Comparison of ENCODE assay signal across 1 cellular context in the genomic region with DNA sequence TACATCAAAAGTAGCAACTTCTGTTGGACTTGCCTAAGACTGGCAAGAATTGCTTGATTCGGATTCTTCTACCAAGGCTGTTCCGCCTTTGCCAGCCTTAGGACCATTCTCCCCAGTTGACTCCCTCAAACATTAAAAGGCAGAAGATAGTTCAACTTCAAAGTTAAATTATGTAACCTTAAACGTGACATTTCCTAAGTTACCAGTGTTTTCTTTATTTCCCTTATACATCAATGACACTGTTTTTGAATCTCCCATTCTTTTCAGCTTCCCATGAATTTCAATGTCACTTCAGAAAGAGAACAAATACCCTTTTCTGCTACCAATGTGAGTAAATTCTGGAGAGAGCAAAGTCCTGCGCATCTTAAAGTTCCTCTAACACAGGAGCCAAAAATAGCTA.
TF ChIP-seq lines count a peak whose summit lies in the region.

No MANE protein-coding gene starts in this region.

TF ChIP-seq in HepG2, 621 proteins besides CTCF, POLR2A, EP300 and RAD21 (continued from another document):
- TF ChIP-seq, protein P1, sequence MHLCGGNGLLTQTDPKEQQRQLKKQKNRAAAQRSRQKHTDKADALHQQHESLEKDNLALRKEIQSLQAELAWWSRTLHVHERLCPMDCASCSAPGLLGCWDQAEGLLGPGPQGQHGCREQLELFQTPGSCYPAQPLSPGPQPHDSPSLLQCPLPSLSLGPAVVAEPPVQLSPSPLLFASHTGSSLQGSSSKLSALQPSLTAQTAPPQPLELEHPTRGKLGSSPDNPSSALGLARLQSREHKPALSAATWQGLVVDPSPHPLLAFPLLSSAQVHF (CRISPR knock-in tag; IDR thresholded peaks at IDR 0.05), result no peak
- TF ChIP-seq ZNF253 (CRISPR knock-in tag; IDR thresholded peaks at IDR 0.05; ENCODE audit: borderline replicate concordance), result no peak
- TF ChIP-seq, protein P2, sequence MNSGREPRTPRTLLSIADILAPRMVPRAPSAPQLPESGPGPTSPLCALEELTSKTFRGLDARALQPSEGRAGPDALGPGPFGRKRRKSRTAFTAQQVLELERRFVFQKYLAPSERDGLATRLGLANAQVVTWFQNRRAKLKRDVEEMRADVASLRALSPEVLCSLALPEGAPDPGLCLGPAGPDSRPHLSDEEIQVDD (CRISPR knock-in tag; IDR thresholded peaks at IDR 0.05; ENCODE audit: borderline replicate concordance), result no peak
- TF ChIP-seq, protein P3, sequence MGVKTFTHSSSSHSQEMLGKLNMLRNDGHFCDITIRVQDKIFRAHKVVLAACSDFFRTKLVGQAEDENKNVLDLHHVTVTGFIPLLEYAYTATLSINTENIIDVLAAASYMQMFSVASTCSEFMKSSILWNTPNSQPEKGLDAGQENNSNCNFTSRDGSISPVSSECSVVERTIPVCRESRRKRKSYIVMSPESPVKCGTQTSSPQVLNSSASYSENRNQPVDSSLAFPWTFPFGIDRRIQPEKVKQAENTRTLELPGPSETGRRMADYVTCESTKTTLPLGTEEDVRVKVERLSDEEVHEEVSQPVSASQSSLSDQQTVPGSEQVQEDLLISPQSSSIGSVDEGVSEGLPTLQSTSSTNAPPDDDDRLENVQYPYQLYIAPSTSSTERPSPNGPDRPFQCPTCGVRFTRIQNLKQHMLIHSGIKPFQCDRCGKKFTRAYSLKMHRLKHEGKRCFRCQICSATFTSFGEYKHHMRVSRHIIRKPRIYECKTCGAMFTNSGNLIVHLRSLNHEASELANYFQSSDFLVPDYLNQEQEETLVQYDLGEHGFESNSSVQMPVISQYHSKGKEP (CRISPR knock-in tag; IDR thresholded peaks at IDR 0.05), result no peak
- no peak for TF ChIP-seq GPN1 (CRISPR knock-in tag; IDR thresholded peaks at IDR 0.05; ENCODE audit: borderline replicate concordance)
- TF ChIP-seq, protein P4, sequence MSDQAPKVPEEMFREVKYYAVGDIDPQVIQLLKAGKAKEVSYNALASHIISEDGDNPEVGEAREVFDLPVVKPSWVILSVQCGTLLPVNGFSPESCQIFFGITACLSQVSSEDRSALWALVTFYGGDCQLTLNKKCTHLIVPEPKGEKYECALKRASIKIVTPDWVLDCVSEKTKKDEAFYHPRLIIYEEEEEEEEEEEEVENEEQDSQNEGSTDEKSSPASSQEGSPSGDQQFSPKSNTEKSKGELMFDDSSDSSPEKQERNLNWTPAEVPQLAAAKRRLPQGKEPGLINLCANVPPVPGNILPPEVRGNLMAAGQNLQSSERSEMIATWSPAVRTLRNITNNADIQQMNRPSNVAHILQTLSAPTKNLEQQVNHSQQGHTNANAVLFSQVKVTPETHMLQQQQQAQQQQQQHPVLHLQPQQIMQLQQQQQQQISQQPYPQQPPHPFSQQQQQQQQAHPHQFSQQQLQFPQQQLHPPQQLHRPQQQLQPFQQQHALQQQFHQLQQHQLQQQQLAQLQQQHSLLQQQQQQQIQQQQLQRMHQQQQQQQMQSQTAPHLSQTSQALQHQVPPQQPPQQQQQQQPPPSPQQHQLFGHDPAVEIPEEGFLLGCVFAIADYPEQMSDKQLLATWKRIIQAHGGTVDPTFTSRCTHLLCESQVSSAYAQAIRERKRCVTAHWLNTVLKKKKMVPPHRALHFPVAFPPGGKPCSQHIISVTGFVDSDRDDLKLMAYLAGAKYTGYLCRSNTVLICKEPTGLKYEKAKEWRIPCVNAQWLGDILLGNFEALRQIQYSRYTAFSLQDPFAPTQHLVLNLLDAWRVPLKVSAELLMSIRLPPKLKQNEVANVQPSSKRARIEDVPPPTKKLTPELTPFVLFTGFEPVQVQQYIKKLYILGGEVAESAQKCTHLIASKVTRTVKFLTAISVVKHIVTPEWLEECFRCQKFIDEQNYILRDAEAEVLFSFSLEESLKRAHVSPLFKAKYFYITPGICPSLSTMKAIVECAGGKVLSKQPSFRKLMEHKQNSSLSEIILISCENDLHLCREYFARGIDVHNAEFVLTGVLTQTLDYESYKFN (CRISPR knock-in tag; conservative IDR thresholded peaks at IDR 0.05), result peak; percentile 32; the same call in 1 of the 2 replicates
- TF ChIP-seq, protein P5, sequence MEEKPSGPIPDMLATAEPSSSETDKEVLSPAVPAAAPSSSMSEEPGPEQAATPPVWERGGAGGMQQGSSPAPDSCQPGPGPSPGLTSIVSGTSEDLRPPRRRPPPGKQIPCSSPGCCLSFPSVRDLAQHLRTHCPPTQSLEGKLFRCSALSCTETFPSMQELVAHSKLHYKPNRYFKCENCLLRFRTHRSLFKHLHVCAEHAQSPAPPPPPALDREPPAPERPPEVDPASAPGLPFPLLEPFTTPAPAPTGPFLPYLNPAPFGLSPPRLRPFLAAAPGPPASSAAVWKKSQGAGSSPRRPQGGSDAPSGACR (CRISPR knock-in tag; IDR thresholded peaks at IDR 0.05), result no peak
- no peak for TF ChIP-seq RFX3 (CRISPR knock-in tag; IDR thresholded peaks at IDR 0.05)
- TF ChIP-seq, protein P6, sequence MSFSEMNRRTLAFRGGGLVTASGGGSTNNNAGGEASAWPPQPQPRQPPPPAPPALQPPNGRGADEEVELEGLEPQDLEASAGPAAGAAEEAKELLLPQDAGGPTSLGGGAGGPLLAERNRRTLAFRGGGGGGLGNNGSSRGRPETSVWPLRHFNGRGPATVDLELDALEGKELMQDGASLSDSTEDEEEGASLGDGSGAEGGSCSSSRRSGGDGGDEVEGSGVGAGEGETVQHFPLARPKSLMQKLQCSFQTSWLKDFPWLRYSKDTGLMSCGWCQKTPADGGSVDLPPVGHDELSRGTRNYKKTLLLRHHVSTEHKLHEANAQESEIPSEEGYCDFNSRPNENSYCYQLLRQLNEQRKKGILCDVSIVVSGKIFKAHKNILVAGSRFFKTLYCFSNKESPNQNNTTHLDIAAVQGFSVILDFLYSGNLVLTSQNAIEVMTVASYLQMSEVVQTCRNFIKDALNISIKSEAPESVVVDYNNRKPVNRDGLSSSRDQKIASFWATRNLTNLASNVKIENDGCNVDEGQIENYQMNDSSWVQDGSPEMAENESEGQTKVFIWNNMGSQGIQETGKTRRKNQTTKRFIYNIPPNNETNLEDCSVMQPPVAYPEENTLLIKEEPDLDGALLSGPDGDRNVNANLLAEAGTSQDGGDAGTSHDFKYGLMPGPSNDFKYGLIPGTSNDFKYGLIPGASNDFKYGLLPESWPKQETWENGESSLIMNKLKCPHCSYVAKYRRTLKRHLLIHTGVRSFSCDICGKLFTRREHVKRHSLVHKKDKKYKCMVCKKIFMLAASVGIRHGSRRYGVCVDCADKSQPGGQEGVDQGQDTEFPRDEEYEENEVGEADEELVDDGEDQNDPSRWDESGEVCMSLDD (CRISPR knock-in tag; IDR thresholded peaks at IDR 0.05; ENCODE audit: borderline replicate concordance), result no peak
- TF ChIP-seq, protein P7, sequence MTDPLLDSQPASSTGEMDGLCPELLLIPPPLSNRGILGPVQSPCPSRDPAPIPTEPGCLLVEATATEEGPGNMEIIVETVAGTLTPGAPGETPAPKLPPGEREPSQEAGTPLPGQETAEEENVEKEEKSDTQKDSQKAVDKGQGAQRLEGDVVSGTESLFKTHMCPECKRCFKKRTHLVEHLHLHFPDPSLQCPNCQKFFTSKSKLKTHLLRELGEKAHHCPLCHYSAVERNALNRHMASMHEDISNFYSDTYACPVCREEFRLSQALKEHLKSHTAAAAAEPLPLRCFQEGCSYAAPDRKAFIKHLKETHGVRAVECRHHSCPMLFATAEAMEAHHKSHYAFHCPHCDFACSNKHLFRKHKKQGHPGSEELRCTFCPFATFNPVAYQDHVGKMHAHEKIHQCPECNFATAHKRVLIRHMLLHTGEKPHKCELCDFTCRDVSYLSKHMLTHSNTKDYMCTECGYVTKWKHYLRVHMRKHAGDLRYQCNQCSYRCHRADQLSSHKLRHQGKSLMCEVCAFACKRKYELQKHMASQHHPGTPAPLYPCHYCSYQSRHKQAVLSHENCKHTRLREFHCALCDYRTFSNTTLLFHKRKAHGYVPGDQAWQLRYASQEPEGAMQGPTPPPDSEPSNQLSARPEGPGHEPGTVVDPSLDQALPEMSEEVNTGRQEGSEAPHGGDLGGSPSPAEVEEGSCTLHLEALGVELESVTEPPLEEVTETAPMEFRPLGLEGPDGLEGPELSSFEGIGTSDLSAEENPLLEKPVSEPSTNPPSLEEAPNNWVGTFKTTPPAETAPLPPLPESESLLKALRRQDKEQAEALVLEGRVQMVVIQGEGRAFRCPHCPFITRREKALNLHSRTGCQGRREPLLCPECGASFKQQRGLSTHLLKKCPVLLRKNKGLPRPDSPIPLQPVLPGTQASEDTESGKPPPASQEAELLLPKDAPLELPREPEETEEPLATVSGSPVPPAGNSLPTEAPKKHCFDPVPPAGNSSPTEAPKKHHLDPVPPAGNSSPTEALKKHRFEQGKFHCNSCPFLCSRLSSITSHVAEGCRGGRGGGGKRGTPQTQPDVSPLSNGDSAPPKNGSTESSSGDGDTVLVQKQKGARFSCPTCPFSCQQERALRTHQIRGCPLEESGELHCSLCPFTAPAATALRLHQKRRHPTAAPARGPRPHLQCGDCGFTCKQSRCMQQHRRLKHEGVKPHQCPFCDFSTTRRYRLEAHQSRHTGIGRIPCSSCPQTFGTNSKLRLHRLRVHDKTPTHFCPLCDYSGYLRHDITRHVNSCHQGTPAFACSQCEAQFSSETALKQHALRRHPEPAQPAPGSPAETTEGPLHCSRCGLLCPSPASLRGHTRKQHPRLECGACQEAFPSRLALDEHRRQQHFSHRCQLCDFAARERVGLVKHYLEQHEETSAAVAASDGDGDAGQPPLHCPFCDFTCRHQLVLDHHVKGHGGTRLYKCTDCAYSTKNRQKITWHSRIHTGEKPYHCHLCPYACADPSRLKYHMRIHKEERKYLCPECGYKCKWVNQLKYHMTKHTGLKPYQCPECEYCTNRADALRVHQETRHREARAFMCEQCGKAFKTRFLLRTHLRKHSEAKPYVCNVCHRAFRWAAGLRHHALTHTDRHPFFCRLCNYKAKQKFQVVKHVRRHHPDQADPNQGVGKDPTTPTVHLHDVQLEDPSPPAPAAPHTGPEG (CRISPR knock-in tag; IDR thresholded peaks at IDR 0.05), result no peak
- no peak for TF ChIP-seq ATRX (CRISPR knock-in tag; IDR thresholded peaks at IDR 0.05; ENCODE audit: borderline replicate concordance)
- TF ChIP-seq ZNF83 (CRISPR knock-in tag; IDR thresholded peaks at IDR 0.05; ENCODE audit: borderline replicate concordance), result no peak
- no peak for TF ChIP-seq FOSL1 (CRISPR knock-in tag; IDR thresholded peaks at IDR 0.05; ENCODE audit: borderline replicate concordance)
